Comparison of ENCODE assay signal across 12 cellular contexts in genomic region chr19:3458595-3459284, GRCh38. TPM values are rescaled to one million over a fixed set of nuclear protein-coding genes. Genes with fewer than 3 reads are reported as not detected.
DNase-seq lines count a peak whose midpoint lies in the region; ATAC-seq and TF ChIP-seq lines count a peak whose summit lies in the region.
"Had no signal": no experiment of that assay in that cellular context is flagged by ENCODE, and none has a peak within 500 bp of the region (broad histone marks: within the 10 kb centered on the region; RNA-seq: fewer than 3 reads in every experiment).

No MANE protein-coding gene starts in this region.

- no peak for TF ChIP-seq CTCF in fibroblast of lung (conservative IDR thresholded peaks at IDR 0.05 in 1 of 2, IDR thresholded peaks at IDR 0.05 in 1 of 2; ENCODE audit: low read depth in 1 of 2, low read length in 2 of 2)
- no peak for TF ChIP-seq CTCF in mesothelial cell of epicardium (IDR thresholded peaks at IDR 0.05; ENCODE audit: unreplicated experiment)

- peaks cover 25% of the 10 kb centered on the region for H3K79me2 ChIP-seq in fibroblast of lung (ENCODE audit: control insufficient read depth, insufficient read depth, low read length)

- H3K4me3 Mint-ChIP-seq in mesothelial cell of epicardium, result peak overlapping the region; percentile 36
- H3K4me3 Mint-ChIP-seq: T-cell had no signal

- H3K36me3 ChIP-seq in fibroblast of lung (ENCODE audit: control insufficient read depth, insufficient read depth, low read length), result peaks cover 25% of the 10 kb centered on the region

- no peak overlapping the region for H2AFZ ChIP-seq in fibroblast of lung (ENCODE audit: low read length)

- H3K9me3 ChIP-seq in fibroblast of lung (ENCODE audit: control insufficient read depth, insufficient read depth, low read depth, low read length), result no peaks in the 10 kb centered on the region

- H3K36me3 Mint-ChIP-seq in mesothelial cell of epicardium, result peaks cover 2% of the 10 kb centered on the region

- H3K27me3 Mint-ChIP-seq in mesothelial cell of epicardium (ENCODE audit: low read depth), result peaks cover 36% of the 10 kb centered on the region
- H3K27me3 Mint-ChIP-seq: T-cell had no signal

- DNase-seq in fibroblast of lung (ENCODE audit: low read depth in 2 of 2), result peak; percentile 48 to 71
- no peak for DNase-seq in mesothelial cell of epicardium (ENCODE audit: low spot score in 2 of 2, unreplicated experiment in 2 of 2)
- no peak for DNase-seq in HUDEP-2 (lab: John Stamatoyannopoulos, UW; ENCODE audit: unreplicated experiment in 76 of 76)
- DNase-seq in SHP77 (lab: John Stamatoyannopoulos, UW), result no peak
- no peak for DNase-seq in activated T-cell treated with anti-CD3 and anti-CD28 coated beads, Interleukin-2, amount 50 U/mL, for 1 hour
- DNase-seq: activated effector memory CD4-positive, alpha-beta T cell treated with anti-CD3 and anti-CD28 coated beads, Interleukin-2, amount 50 U/mL, for 16 hours; NCI-H1105; stimulated activated CD4-positive, alpha-beta T cell treated with anti-CD3 and anti-CD28 coated beads, Interleukin-2, amount 100 ng/mL, for 48 hours; T-cell had no signal

- H3K9ac ChIP-seq in fibroblast of lung (ENCODE audit: insufficient read depth, low read length), result no peak overlapping the region

- no peak for ATAC-seq in HG03378 (IDR thresholded peaks at IDR 0.05; ENCODE audit: unreplicated experiment)
- ATAC-seq: T-cell had no signal

- H3K27ac ChIP-seq in fibroblast of lung (ENCODE audit: insufficient read depth, low read length) (peak overlapping the region; percentile 85), temporal lobe (ENCODE audit: low read depth, low read length) (peak overlapping the region; percentile 78)

- H3K4me3 ChIP-seq in fibroblast of lung (replicated peaks in 1 of 4; ENCODE audit: control extremely low read depth in 1 of 4, insufficient read depth in 1 of 4, low read depth in 3 of 4, low read length in 4 of 4), result no peak overlapping the region

- H3K27me3 ChIP-seq in fibroblast of lung (ENCODE audit: control insufficient read depth, insufficient read depth, low read length), result no peaks in the 10 kb centered on the region

- peaks cover 40% of the 10 kb centered on the region for H3K4me1 Mint-ChIP-seq in mesothelial cell of epicardium
- H3K4me1 Mint-ChIP-seq: T-cell had no signal

- no peaks in the 10 kb centered on the region for H4K20me1 ChIP-seq in fibroblast of lung (ENCODE audit: control insufficient read depth, extremely low read depth, insufficient read depth, low read length)

- H3K9me3 Mint-ChIP-seq in mesothelial cell of epicardium, result no peaks in the 10 kb centered on the region
- H3K9me3 Mint-ChIP-seq: T-cell had no signal

- H3K27ac Mint-ChIP-seq in mesothelial cell of epicardium, result peak overlapping the region; percentile 90
- H3K27ac Mint-ChIP-seq: T-cell had no signal

- H3K4me1 ChIP-seq in fibroblast of lung (ENCODE audit: control insufficient read depth, extremely low read depth, insufficient read depth, low read length), result peaks cover 20% of the 10 kb centered on the region

- peak overlapping the region; percentile 1 for H3K4me2 ChIP-seq in fibroblast of lung (ENCODE audit: extremely low read depth, insufficient read depth, low read length)

TF ChIP-seq in PFSK-1, 5 proteins besides CTCF, POLR2A, EP300 and RAD21:
- no peak for TF ChIP-seq FOXP2 (optimal IDR thresholded peaks at IDR 0.05; ENCODE audit: borderline replicate concordance, extremely low read depth, extremely low read length, insufficient read depth)
- no peak for TF ChIP-seq POLR2AphosphoS5 (IDR thresholded peaks at IDR 0.05; ENCODE audit: low read depth, low read length)
- TF ChIP-seq REST (IDR thresholded peaks at IDR 0.05; ENCODE audit: insufficient read depth in 1 of 2, low read depth in 2 of 2, low read length in 2 of 2), result no peak
- no peak for TF ChIP-seq TAF1 (IDR thresholded peaks at IDR 0.05; ENCODE audit: borderline replicate concordance, insufficient read depth, low read length)
- 0 out of 2 replicates have a peak, but pooled peaks have one; percentile 16 for TF ChIP-seq SIN3A (IDR thresholded peaks at IDR 0.05; ENCODE audit: borderline replicate concordance, insufficient read depth, low read length)

RNA-seq across cellular contexts. Expression of gene SMIM24, which starts 21.6 kb away (rescaled TPM):
- polyA plus RNA-seq in PFSK-1 (2012; ENCODE audit: insufficient read length, low read depth), result 1.0 TPM
- total RNA-seq in fibroblast of lung, result not detected in 2 replicates
- polyA plus RNA-seq in fibroblast of lung, result not detected in 2 replicates
- not detected in 2 replicates for polyA plus RNA-seq in fibroblast of lung (2012)
- not detected in 2 replicates for polyA minus RNA-seq in fibroblast of lung (ENCODE audit: low replicate concordance)
- 0.60 TPM in 1 of 3 replicates, not detected in the others for total RNA-seq in mesothelial cell of epicardium
- 0.25 TPM for total RNA-seq in temporal lobe

RNA-seq across cellular contexts. Expression of gene SMIM44, which starts 24.5 kb away (rescaled TPM):
- not detected for polyA plus RNA-seq in PFSK-1 (2012; ENCODE audit: insufficient read length, low read depth)
- total RNA-seq in fibroblast of lung (not detected in 2 replicates), mesothelial cell of epicardium (not detected in 3 replicates), temporal lobe (not detected)
- polyA plus RNA-seq in fibroblast of lung, result not detected in 2 replicates
- polyA plus RNA-seq in fibroblast of lung (2012), result not detected in 2 replicates
- polyA minus RNA-seq in fibroblast of lung (ENCODE audit: low replicate concordance), result not detected in 2 replicates
- total RNA-seq: T-cell had no signal

RNA-seq across cellular contexts. Expression of gene DOHH, which starts 41.7 kb away (rescaled TPM):
- polyA plus RNA-seq in PFSK-1 (2012; ENCODE audit: insufficient read length, low read depth), result 62.5 TPM
- 10.1 and 10.3 TPM in 2 replicates for total RNA-seq in fibroblast of lung
- polyA plus RNA-seq in fibroblast of lung, result 4.1 and 5.0 TPM in 2 replicates
- polyA plus RNA-seq in fibroblast of lung (2012), result 11.2 and 19.1 TPM in 2 replicates
- 2.0 and 2.2 TPM in 2 replicates for polyA minus RNA-seq in fibroblast of lung (ENCODE audit: low replicate concordance)
- total RNA-seq in mesothelial cell of epicardium, result 8.5 to 9.1 TPM (median 8.7 TPM) in 3 replicates
- total RNA-seq in temporal lobe, result 11.6 TPM

RNA-seq across cellular contexts. Expression of gene FZR1, which starts 47.4 kb away (rescaled TPM):
- polyA plus RNA-seq in PFSK-1 (2012; ENCODE audit: insufficient read length, low read depth), result 57.3 TPM
- total RNA-seq in fibroblast of lung (19.3 and 38.0 TPM in 2 replicates), mesothelial cell of epicardium (53.7 to 54.9 TPM (median 53.9 TPM) in 3 replicates), temporal lobe (27.5 TPM)
- 15.0 and 21.3 TPM in 2 replicates for polyA plus RNA-seq in fibroblast of lung
- polyA plus RNA-seq in fibroblast of lung (2012), result 25.1 and 36.2 TPM in 2 replicates
- 48.1 and 60.6 TPM in 2 replicates for polyA minus RNA-seq in fibroblast of lung (ENCODE audit: low replicate concordance)

Comparison
In these comparisons a context has a peak if more than half of its experiments do, and no peak if none do; other contexts are left out.
1. DNase-seq: peak in fibroblast of lung (2 of 2); none in mesothelial cell of epicardium (0 of 2), HUDEP-2 (0 of 76), SHP77 (0 of 2) and activated T-cell treated with anti-CD3 and anti-CD28 coated beads, Interleukin-2, amount 50 U/mL, for 1 hour (single experiment).